In the genomic region with DNA sequence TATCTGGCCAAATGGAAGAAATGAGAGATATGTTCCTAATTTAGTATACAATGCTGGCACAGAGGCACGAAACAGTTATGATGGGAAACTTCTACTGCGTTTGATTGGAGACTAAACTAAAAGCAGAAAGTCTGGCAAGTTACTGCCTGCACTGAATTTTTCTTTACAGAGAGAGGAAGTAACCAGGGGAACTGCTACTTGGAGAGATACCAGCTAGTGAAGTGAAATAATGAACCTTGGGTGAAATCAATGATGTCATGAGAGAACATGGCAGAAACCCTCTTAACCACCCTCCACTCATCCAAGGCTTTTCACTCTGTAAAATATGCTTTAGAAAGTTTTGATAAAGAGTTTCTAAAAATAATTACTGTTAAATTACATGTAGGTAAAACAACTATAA, we compare ENCODE assay signal across 9 cellular contexts. TPM values are rescaled to one million over a fixed set of nuclear protein-coding genes. Genes with fewer than 3 reads are reported as not detected.
DNase-seq lines count a peak whose midpoint lies in the region; ATAC-seq, FAIRE-seq and TF ChIP-seq lines count a peak whose summit lies in the region.
"Had no signal": no experiment of that assay in that cellular context is flagged by ENCODE, and none has a peak within 500 bp of the region (broad histone marks: within the 10 kb centered on the region; RNA-seq: fewer than 3 reads in every experiment).

No MANE protein-coding gene starts in this region.

- peaks cover 6% of the 10 kb centered on the region for H3K79me2 ChIP-seq in GM12878 (ENCODE audit: control insufficient read depth, insufficient read depth, low read length)

- TF ChIP-seq POLR2A in GM12878 (IDR thresholded peaks at IDR 0.05; ENCODE audit: low read depth, low read length): no peak
- TF ChIP-seq POLR2A in H54 (IDR thresholded peaks at IDR 0.05; ENCODE audit: low read depth, low read length): no peak

- 45% methylated on average over 2 of the region's 2 CpGs for WGBS in GM12878 (ENCODE audit: insufficient coverage, insufficient replicate concordance, low lambda C conversion rate, missing lambda C conversion rate)

- no peak overlapping the region for H3K4me3 ChIP-seq in GM12878
- H3K4me3 ChIP-seq in CD8-positive, alpha-beta memory T cell (ENCODE audit: low read length): no peak overlapping the region

- no peak for TF ChIP-seq CTCF in GM12878 (IDR thresholded peaks at IDR 0.05 in 2 of 3, conservative IDR thresholded peaks at IDR 0.05 in 1 of 3; ENCODE audit: control insufficient read depth in 2 of 3, extremely low read depth in 1 of 3, insufficient read depth in 1 of 3, low read depth in 3 of 3, low read length in 3 of 3)

- CTCF ChIA-PET in GM12878 (lab: Yijun Ruan, JAX): interaction anchor here (1.1 kb wide), 1 partner anchor 140 kb away, joined by 3 read pairs; no protein-coding TSS in a partner anchor
- CTCF ChIA-PET in CD8-positive, alpha-beta memory T cell (lab: Charles Lee): no interaction called here

- H3K27me3 Mint-ChIP-seq in stimulated activated memory B cell treated with anti-CD40 and anti-IgM and Interleukin-4, amounts not matched to agents 10 μg/mL and 1 μg/mL and 100 μg/mL, for 72 hours: no peaks in the 10 kb centered on the region
- H3K27me3 Mint-ChIP-seq in CD8-positive, alpha-beta memory T cell: no peaks in the 10 kb centered on the region

- H3K9me3 ChIP-seq in GM12878 (replicated peaks; ENCODE audit: control insufficient read depth, insufficient read depth, low read length): no peaks in the 10 kb centered on the region; the same call in 2 of the 3 replicates
- H3K9me3 ChIP-seq in CD8-positive, alpha-beta memory T cell (ENCODE audit: low read length): no peaks in the 10 kb centered on the region

- H3K27ac Mint-ChIP-seq in stimulated activated memory B cell treated with anti-CD40 and anti-IgM and Interleukin-4, amounts not matched to agents 10 μg/mL and 1 μg/mL and 100 μg/mL, for 72 hours: peak overlapping the region; percentile 42
- no peak overlapping the region for H3K27ac Mint-ChIP-seq in CD8-positive, alpha-beta memory T cell

- no peaks in the 10 kb centered on the region for H3K9me3 Mint-ChIP-seq in stimulated activated memory B cell treated with anti-CD40 and anti-IgM and Interleukin-4, amounts not matched to agents 10 μg/mL and 1 μg/mL and 100 μg/mL, for 72 hours
- H3K9me3 Mint-ChIP-seq in CD8-positive, alpha-beta memory T cell: no peaks in the 10 kb centered on the region

- TF ChIP-seq RAD21 in GM12878 (IDR thresholded peaks at IDR 0.05; ENCODE audit: insufficient read depth, low read depth, low read length): no peak

- FAIRE-seq in GM12878 (lab: Jason Lieb, UNC) (peak; percentile 44), H54 (lab: Jason Lieb, UNC) (no peak)
- FAIRE-seq: colon, H1 had no signal

- DNase-seq in GM12878 (ENCODE audit: low read depth, low spot score) (peak; percentile 51), NCI-H2029 (lab: John Stamatoyannopoulos, UW) (no peak), H54 (ENCODE audit: insufficient read length, low spot score) (no peak)
- DNase-seq in CD8-positive, alpha-beta memory T cell: no peak

- TF ChIP-seq EP300 in GM12878 (IDR thresholded peaks at IDR 0.05; ENCODE audit: borderline replicate concordance in 1 of 2, control insufficient read depth in 1 of 2, low read depth in 2 of 2, low read length in 2 of 2): 0 out of 4 replicates have a peak, but pooled peaks of 1 of the 2 experiments have one; percentile 10

- RAD21 ChIA-PET in GM12878 (lab: Charles Lee; ENCODE audit: unreplicated experiment): interaction anchor here (0.9 to 3.3 kb wide), 3 partner anchors 32 to 84 kb away, joined by 3 to 10 read pairs (median 4); no protein-coding TSS in a partner anchor

- POLR2A ChIA-PET in GM12878 (lab: Charles Lee): no interaction called here
- POLR2A ChIA-PET in CD8-positive, alpha-beta memory T cell (lab: Charles Lee): no interaction called here

- H3K4me1 ChIP-seq in GM12878 (ENCODE audit: control insufficient read depth, insufficient read depth, low read length): peaks cover 28% of the 10 kb centered on the region
- no peaks in the 10 kb centered on the region for H3K4me1 ChIP-seq in CD8-positive, alpha-beta memory T cell (ENCODE audit: insufficient read depth, low read length)

- H3K36me3 ChIP-seq in GM12878 (ENCODE audit: control insufficient read depth in 2 of 2, insufficient read depth in 2 of 2, low read length in 1 of 2): no peaks in the 10 kb centered on the region
- H3K36me3 ChIP-seq in CD8-positive, alpha-beta memory T cell (ENCODE audit: insufficient read depth, low read length): no peaks in the 10 kb centered on the region

- H4K20me1 ChIP-seq in GM12878 (ENCODE audit: control insufficient read depth, insufficient read depth): no peaks in the 10 kb centered on the region

- BruUV-seq in GM12878 (replicated peaks; lab: Mats Ljungman, UMichigan): no TSS peak

- in situ Hi-C loops in GM12878 (cut with MboI): no loop called here

- ATAC-seq in GM19452 (IDR thresholded peaks at IDR 0.05; ENCODE audit: unreplicated experiment) (peak; percentile 53), HG03196 (IDR thresholded peaks at IDR 0.05; ENCODE audit: unreplicated experiment) (peak; percentile 53), GM12878 (peak; percentile 87)
- peak; percentile 77 for ATAC-seq in stimulated activated memory B cell treated with anti-CD40 and anti-IgM and Interleukin-4, amounts not matched to agents 10 μg/mL and 1 μg/mL and 100 μg/mL, for 72 hours

- H2AFZ ChIP-seq in GM12878 (ENCODE audit: control insufficient read depth, low read depth, low read length): no peak overlapping the region

- H3K27me3 ChIP-seq in GM12878 (replicated peaks in 1 of 2; ENCODE audit: control insufficient read depth in 2 of 2, insufficient read depth in 2 of 2, low read length in 1 of 2): no peaks in the 10 kb centered on the region
- H3K27me3 ChIP-seq in CD8-positive, alpha-beta memory T cell (ENCODE audit: insufficient read depth, low read length, poor library complexity, severe bottlenecking): no peaks in the 10 kb centered on the region

- no peak overlapping the region for H3K9ac ChIP-seq in GM12878 (ENCODE audit: control insufficient read depth, insufficient read depth, low read length)

- no peak overlapping the region for H3K4me3 Mint-ChIP-seq in stimulated activated memory B cell treated with anti-CD40 and anti-IgM and Interleukin-4, amounts not matched to agents 10 μg/mL and 1 μg/mL and 100 μg/mL, for 72 hours
- H3K4me3 Mint-ChIP-seq in CD8-positive, alpha-beta memory T cell: no peak overlapping the region

- H3K36me3 Mint-ChIP-seq in stimulated activated memory B cell treated with anti-CD40 and anti-IgM and Interleukin-4, amounts not matched to agents 10 μg/mL and 1 μg/mL and 100 μg/mL, for 72 hours: peaks cover 7% of the 10 kb centered on the region
- H3K36me3 Mint-ChIP-seq in CD8-positive, alpha-beta memory T cell: peaks cover 10 to 29% (median 27%) of the 10 kb centered on the region in 3 donors

- intact Hi-C loops in GM12878 (cut with micrococcal nuclease; ENCODE audit: unreplicated experiment): loop anchor here (5.0 kb wide), 1 partner anchor 78 kb away; no protein-coding TSS in a partner anchor

- peak overlapping the region; percentile 46 for H3K27ac ChIP-seq in GM12878 (ENCODE audit: control insufficient read depth, insufficient read depth)
- no peak overlapping the region for H3K27ac ChIP-seq in CD8-positive, alpha-beta memory T cell (ENCODE audit: low read depth, low read length)

- no peak overlapping the region for H3K4me2 ChIP-seq in GM12878 (ENCODE audit: control insufficient read depth, insufficient read depth)

- SMC1A ChIA-PET in GM12878 (lab: Charles Lee; ENCODE audit: uncharacterized antibody, unreplicated experiment): interaction anchor here (0.7 to 4.1 kb wide), 3 partner anchors 26 to 139 kb away, joined by 3 to 19 read pairs (median 4); no protein-coding TSS in a partner anchor

- H3K4me1 Mint-ChIP-seq in stimulated activated memory B cell treated with anti-CD40 and anti-IgM and Interleukin-4, amounts not matched to agents 10 μg/mL and 1 μg/mL and 100 μg/mL, for 72 hours: peaks cover 53% of the 10 kb centered on the region
- peaks cover 32 to 66% (median 63%) of the 10 kb centered on the region in 3 donors for H3K4me1 Mint-ChIP-seq in CD8-positive, alpha-beta memory T cell

TF ChIP-seq in GM12878, 131 proteins besides CTCF, POLR2A, EP300 and RAD21 (continues in another document):
- TF ChIP-seq, protein P1, sequence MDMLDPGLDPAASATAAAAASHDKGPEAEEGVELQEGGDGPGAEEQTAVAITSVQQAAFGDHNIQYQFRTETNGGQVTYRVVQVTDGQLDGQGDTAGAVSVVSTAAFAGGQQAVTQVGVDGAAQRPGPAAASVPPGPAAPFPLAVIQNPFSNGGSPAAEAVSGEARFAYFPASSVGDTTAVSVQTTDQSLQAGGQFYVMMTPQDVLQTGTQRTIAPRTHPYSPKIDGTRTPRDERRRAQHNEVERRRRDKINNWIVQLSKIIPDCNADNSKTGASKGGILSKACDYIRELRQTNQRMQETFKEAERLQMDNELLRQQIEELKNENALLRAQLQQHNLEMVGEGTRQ (IDR thresholded peaks at IDR 0.05; ENCODE audit: borderline replicate concordance, low read depth, low read length): no peak

RNA-seq across cellular contexts. Expression of a gene that starts 29.3 kb away (rescaled TPM):
- 16.0 and 19.5 TPM in 2 replicates for total RNA-seq in GM12878 (2013; cell fraction: nucleolus; rRNA removed)
- total RNA-seq in GM12878 (2014; rRNA removed): 59.4 and 63.8 TPM in 2 replicates
- total RNA-seq in GM12878 (2014; rRNA removed; fragmentation: Illumina TruSeq; extraction: Trizol): 58.9 and 59.9 TPM in 2 replicates
- total RNA-seq in GM12878 (2021): 66.4 and 67.8 TPM in 2 replicates
- polyA plus RNA-seq in GM12878 (2011; ENCODE audit: low read depth): 11.4 TPM
- polyA plus RNA-seq in GM12878 (2011; rRNA removed): 14.0 and 14.3 TPM in 2 replicates
- 9.7 and 10.6 TPM in 2 replicates for polyA plus RNA-seq in GM12878 (2011; cell fraction: cytosol; rRNA removed)
- polyA plus RNA-seq in GM12878 (2011; cell fraction: nucleus; rRNA removed): 9.3 and 16.1 TPM in 2 replicates
- polyA plus RNA-seq in GM12878 (2012): 15.2 TPM in 2 replicates
- polyA plus RNA-seq in GM12878 (2014; fragmentation: Illumina TruSeq; extraction: Trizol): 62.3 and 69.0 TPM in 2 replicates
- polyA plus RNA-seq in GM12878 (2014; fragmentation: Nextera tagmentation; extraction: Ambion mirVana): 10 to 100 TPM; 11.2 to 15.1 TPM
- 40.0 and 40.9 TPM in 2 replicates for polyA plus RNA-seq in GM12878 (2014; rRNA removed)
- 10 to 100 TPM; 42.6 to 45.9 TPM for polyA plus RNA-seq in GM12878 (2016; fragmentation: Nextera tagmentation; extraction: Ambion mirVana)
- polyA minus RNA-seq in GM12878 (2011; rRNA and poly(A)+ RNA removed): 18.1 and 19.2 TPM in 2 replicates
- polyA minus RNA-seq in GM12878 (2011; cell fraction: cytosol; rRNA and poly(A)+ RNA removed): 7.4 and 10.1 TPM in 2 replicates
- 8.0 and 15.4 TPM in 2 replicates for polyA minus RNA-seq in GM12878 (2011; cell fraction: nucleus; rRNA and poly(A)+ RNA removed)
- 10 to 100 TPM; 51.8 to 55.7 TPM for total RNA-seq in CD8-positive, alpha-beta memory T cell
- polyA plus RNA-seq in CD8-positive, alpha-beta memory T cell: 40.0 TPM
